ENCODE assay signal across 20 cellular contexts in genomic region chr15:92140802-92141201, GRCh38.
A peak's percentile ranks its signal among the peaks of the same experiment; 100 is the strongest.
DNase-seq lines count a peak whose midpoint lies in the region; ATAC-seq and TF ChIP-seq lines count a peak whose summit lies in the region.
"Had no signal": no experiment of that assay in that cellular context is flagged by ENCODE, and none has a peak within 500 bp of the region (broad histone marks: within the 10 kb centered on the region; RNA-seq: fewer than 3 reads in every experiment).

No MANE protein-coding gene starts in this region.

- in situ Hi-C loops in mammary epithelial cell (cut with MboI; ENCODE audit: low sequenced_read_pairs in 2 of 2) = no loop called here

- H3K27me3 ChIP-seq in mammary epithelial cell (ENCODE audit: insufficient read depth, low read length) (no peaks in the 10 kb centered on the region), breast epithelium (no peaks in the 10 kb centered on the region), RWPE2 (ENCODE audit: insufficient read depth, poor library complexity, severe bottlenecking) (no peaks in the 10 kb centered on the region), foreskin keratinocyte (no peaks in the 10 kb centered on the region)
- H3K27me3 ChIP-seq: BE2C had no signal

- H3K4me3 ChIP-seq in mammary epithelial cell (replicated peaks in 1 of 3; ENCODE audit: insufficient read depth in 1 of 3, low read depth in 2 of 3, low read length in 3 of 3) (no peak overlapping the region), breast epithelium (no peak overlapping the region), RWPE2 (ENCODE audit: severe bottlenecking) (no peak overlapping the region)

- peak overlapping the region; percentile 22 for H3K27ac Mint-ChIP-seq in type B pancreatic cell
- H3K27ac Mint-ChIP-seq in HFFc6 = no peak overlapping the region
- H3K27ac Mint-ChIP-seq: CD4-positive, CD25-positive, alpha-beta regulatory T cell had no signal

- dilution Hi-C loops in mammary epithelial cell (cut with HindIII; ENCODE audit: low sequenced_read_pairs) = no loop called here

- CTCF ChIA-PET in mammary epithelial cell (lab: Charles Lee; ENCODE audit: low non-redundant PET) = no interaction called here

- H3K4me1 ChIP-seq in mammary epithelial cell (ENCODE audit: insufficient read depth, low read length) (peaks cover 11% of the 10 kb centered on the region), breast epithelium (no peaks in the 10 kb centered on the region), RWPE2 (ENCODE audit: insufficient read depth, poor library complexity, severe bottlenecking) (peaks cover 9% of the 10 kb centered on the region), foreskin keratinocyte (peaks cover 9% of the 10 kb centered on the region)
- H3K4me1 ChIP-seq: BE2C had no signal

- no peak overlapping the region for H3K27ac ChIP-seq in mammary epithelial cell (ENCODE audit: insufficient read depth, low read depth, low read length)
- no peak overlapping the region for H3K27ac ChIP-seq in breast epithelium
- H3K27ac ChIP-seq in RWPE2 (ENCODE audit: poor library complexity, severe bottlenecking) = no peak overlapping the region
- no peak overlapping the region for H3K27ac ChIP-seq in foreskin keratinocyte

- peak overlapping the region; percentile 25 for H3K4me2 ChIP-seq in mammary epithelial cell (ENCODE audit: insufficient read depth, low read depth, low read length)
- H3K4me2 ChIP-seq: SK-N-SH had no signal

- no peak overlapping the region for H2AFZ ChIP-seq in mammary epithelial cell (ENCODE audit: low read depth, low read length)

- no peak for TF ChIP-seq POLR2A in breast epithelium (IDR thresholded peaks at IDR 0.05)

- H3K36me3 ChIP-seq in mammary epithelial cell (ENCODE audit: insufficient read depth, low read length) = no peaks in the 10 kb centered on the region
- no peaks in the 10 kb centered on the region for H3K36me3 ChIP-seq in breast epithelium
- no peaks in the 10 kb centered on the region for H3K36me3 ChIP-seq in RWPE2 (ENCODE audit: low read depth)
- H3K36me3 ChIP-seq: BE2C had no signal

- no peak overlapping the region for H3K9ac ChIP-seq in mammary epithelial cell (ENCODE audit: insufficient read depth, low read length)
- H3K9ac ChIP-seq: SK-N-SH had no signal

- DNase-seq in mammary epithelial cell = peak; percentile 66
- DNase-seq in breast epithelium (ENCODE audit: low spot score in 2 of 2) = no peak
- no peak for DNase-seq in RWPE2 (ENCODE audit: low spot score)
- peak in 1 of 2 donors; percentile 67 for DNase-seq in foreskin keratinocyte
- DNase-seq in type B pancreatic cell (ENCODE audit: extremely low spot score, unreplicated experiment) = peak; percentile 32
- DNase-seq in HFFc6 = no peak
- DNase-seq in NCI-H82 (lab: John Stamatoyannopoulos, UW) = no peak
- DNase-seq in DMS 273 (lab: John Stamatoyannopoulos, UW; ENCODE audit: unreplicated experiment) = no peak
- DNase-seq: BE2C; CD4-positive, CD25-positive, alpha-beta regulatory T cell; COR-L47; GF-D8; HCEC 1CT; KG1; MV-4-11; NCI-H187; NCI-H2107; NCI-H510A treated with DMSO at 0.1 percent for 48 hours; SK-N-SH had no signal

- WGBS in mammary epithelial cell (ENCODE audit: low coverage, missing lambda C conversion rate) = 37% methylated on average over 5 of the region's 5 CpGs

- no peaks in the 10 kb centered on the region for H3K79me2 ChIP-seq in mammary epithelial cell (ENCODE audit: insufficient read depth, low read length)

- H3K4me3 Mint-ChIP-seq in type B pancreatic cell (no peak overlapping the region), HFFc6 (no peak overlapping the region)

- ATAC-seq in RWPE2 (ENCODE audit: low read depth) (peak; percentile 99), foreskin keratinocyte (peak; percentile 85)
- ATAC-seq: Panc1 had no signal

- TF ChIP-seq CTCF in mammary epithelial cell (conservative IDR thresholded peaks at IDR 0.05 in 1 of 2, IDR thresholded peaks at IDR 0.05 in 1 of 2; ENCODE audit: extremely low read depth in 1 of 2, insufficient read depth in 1 of 2, low read depth in 1 of 2, low read length in 2 of 2) = no peak
- TF ChIP-seq CTCF in breast epithelium (IDR thresholded peaks at IDR 0.05) = no peak
- no peak for TF ChIP-seq CTCF in RWPE2 (IDR thresholded peaks at IDR 0.05; ENCODE audit: poor library complexity, severe bottlenecking)
- TF ChIP-seq CTCF in foreskin keratinocyte (conservative IDR thresholded peaks at IDR 0.05) = no peak
- no peak for TF ChIP-seq CTCF in type B pancreatic cell (conservative IDR thresholded peaks at IDR 0.05)
- no peak for TF ChIP-seq CTCF in HFFc6 (IDR thresholded peaks at IDR 0.05)

- H3K27me3 Mint-ChIP-seq in type B pancreatic cell = no peaks in the 10 kb centered on the region
- no peaks in the 10 kb centered on the region for H3K27me3 Mint-ChIP-seq in HFFc6 (ENCODE audit: insufficient read depth)
- H3K27me3 Mint-ChIP-seq: CD4-positive, CD25-positive, alpha-beta regulatory T cell had no signal

- H3K36me3 Mint-ChIP-seq in type B pancreatic cell (peaks cover 11% of the 10 kb centered on the region), HFFc6 (ENCODE audit: low read depth) (no peaks in the 10 kb centered on the region)

- no TSS peak for BruUV-seq in mammary epithelial cell (replicated peaks; lab: Mats Ljungman, UMichigan)

- H3K9me3 Mint-ChIP-seq in type B pancreatic cell = peaks cover 6% of the 10 kb centered on the region
- H3K9me3 Mint-ChIP-seq in HFFc6 = no peaks in the 10 kb centered on the region

- no peaks in the 10 kb centered on the region for H4K20me1 ChIP-seq in mammary epithelial cell (ENCODE audit: insufficient read depth, low read length)

- intact Hi-C loops in mammary epithelial cell (cut with micrococcal nuclease) (no loop called here), breast epithelium (cut with DNase I; ENCODE audit: low total_unique reads) (no loop called here)

- H3K4me1 Mint-ChIP-seq in type B pancreatic cell (ENCODE audit: unreplicated experiment) = peaks cover 1% of the 10 kb centered on the region
- H3K4me1 Mint-ChIP-seq in HFFc6 (ENCODE audit: low read depth) = no peaks in the 10 kb centered on the region

- no peaks in the 10 kb centered on the region for H3K9me3 ChIP-seq in mammary epithelial cell (replicated peaks; ENCODE audit: insufficient read depth, low read length)
- no peaks in the 10 kb centered on the region for H3K9me3 ChIP-seq in breast epithelium
- H3K9me3 ChIP-seq in RWPE2 (ENCODE audit: severe bottlenecking) = no peaks in the 10 kb centered on the region
- H3K9me3 ChIP-seq: BE2C, SK-N-SH had no signal

Comparison
In these comparisons a context has a peak if more than half of its experiments do, and no peak if none do; other contexts are left out.
1. DNase-seq: peak in mammary epithelial cell (single experiment) and type B pancreatic cell (single experiment); none in breast epithelium (0 of 2), RWPE2 (single experiment), HFFc6 (single experiment), NCI-H82 (single experiment) and DMS 273 (single experiment).